In genomic region chr19:50500060-50500752, GRCh38 we compare ENCODE assay signal across 1 cellular context.
A peak's percentile ranks its signal among the peaks of the same experiment; 100 is the strongest.
TF ChIP-seq lines count a peak whose summit lies in the region.

No MANE protein-coding gene starts in this region.

TF ChIP-seq in HEK293, 187 proteins besides CTCF, POLR2A, EP300 and RAD21 (continued from another document and continues in another):
- TF ChIP-seq, protein P1, sequence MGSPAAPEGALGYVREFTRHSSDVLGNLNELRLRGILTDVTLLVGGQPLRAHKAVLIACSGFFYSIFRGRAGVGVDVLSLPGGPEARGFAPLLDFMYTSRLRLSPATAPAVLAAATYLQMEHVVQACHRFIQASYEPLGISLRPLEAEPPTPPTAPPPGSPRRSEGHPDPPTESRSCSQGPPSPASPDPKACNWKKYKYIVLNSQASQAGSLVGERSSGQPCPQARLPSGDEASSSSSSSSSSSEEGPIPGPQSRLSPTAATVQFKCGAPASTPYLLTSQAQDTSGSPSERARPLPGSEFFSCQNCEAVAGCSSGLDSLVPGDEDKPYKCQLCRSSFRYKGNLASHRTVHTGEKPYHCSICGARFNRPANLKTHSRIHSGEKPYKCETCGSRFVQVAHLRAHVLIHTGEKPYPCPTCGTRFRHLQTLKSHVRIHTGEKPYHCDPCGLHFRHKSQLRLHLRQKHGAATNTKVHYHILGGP (tag by site-specific recombination; IDR thresholded peaks at IDR 0.05), result no peak
- TF ChIP-seq ELK4 (IDR thresholded peaks at IDR 0.05; ENCODE audit: borderline replicate concordance, low read depth, low read length) (no peak), ZNF292 (tag by site-specific recombination; IDR thresholded peaks at IDR 0.05; ENCODE audit: borderline replicate concordance, low read depth) (no peak), KLF10 (tag by site-specific recombination; IDR thresholded peaks at IDR 0.05) (no peak), ZBTB17 (tag by site-specific recombination; IDR thresholded peaks at IDR 0.05) (no peak), ZNF266 (tag by site-specific recombination; IDR thresholded peaks at IDR 0.05; ENCODE audit: low read depth) (no peak), ZNF169 (tag by site-specific recombination; IDR thresholded peaks at IDR 0.05) (peak; percentile 96; the same call in 1 of the 2 replicates), ZNF501 (tag by site-specific recombination; IDR thresholded peaks at IDR 0.05) (no peak), ZNF174 (tag by site-specific recombination; IDR thresholded peaks at IDR 0.05) (no peak), ZNF549 (tag by site-specific recombination; IDR thresholded peaks at IDR 0.05) (no peak), ZNF776 (tag by site-specific recombination; IDR thresholded peaks at IDR 0.05; ENCODE audit: borderline replicate concordance) (no peak), ZBTB21 (tag by site-specific recombination; IDR thresholded peaks at IDR 0.05) (no peak), ZNF473 (tag by site-specific recombination; IDR thresholded peaks at IDR 0.05) (no peak), ZNF626 (tag by site-specific recombination; IDR thresholded peaks at IDR 0.05) (no peak), ZFP3 (tag by site-specific recombination; IDR thresholded peaks at IDR 0.05; ENCODE audit: low read depth) (no peak), SETDB1 (IDR thresholded peaks at IDR 0.05; ENCODE audit: insufficient read length, low read length) (no peak), ZNF394 (tag by site-specific recombination; IDR thresholded peaks at IDR 0.05; ENCODE audit: borderline replicate concordance) (no peak), ZNF777 (tag by site-specific recombination; IDR thresholded peaks at IDR 0.05; ENCODE audit: borderline replicate concordance) (no peak), ZNF16 (tag by site-specific recombination; IDR thresholded peaks at IDR 0.05; ENCODE audit: low read depth) (no peak), ZNF449 (tag by site-specific recombination; IDR thresholded peaks at IDR 0.05) (no peak), ZNF555 (tag by site-specific recombination; conservative IDR thresholded peaks at IDR 0.05) (no peak), YY1 (tag by site-specific recombination; IDR thresholded peaks at IDR 0.05) (no peak), KLF9 (tag by site-specific recombination; IDR thresholded peaks at IDR 0.05; ENCODE audit: low read depth) (no peak), SP7 (tag by site-specific recombination; IDR thresholded peaks at IDR 0.05) (no peak), MYNN (tag by site-specific recombination; IDR thresholded peaks at IDR 0.05; ENCODE audit: borderline replicate concordance) (no peak), KLF16 (tag by site-specific recombination; IDR thresholded peaks at IDR 0.05) (no peak), SALL2 (tag by site-specific recombination; IDR thresholded peaks at IDR 0.05; ENCODE audit: borderline replicate concordance) (no peak), ZNF830 (tag by site-specific recombination; IDR thresholded peaks at IDR 0.05; ENCODE audit: low read depth) (no peak), ZBTB6 (tag by site-specific recombination; IDR thresholded peaks at IDR 0.05) (no peak), ZNF311 (tag by site-specific recombination; IDR thresholded peaks at IDR 0.05; ENCODE audit: borderline replicate concordance) (no peak), ZNF843 (tag by site-specific recombination; IDR thresholded peaks at IDR 0.05) (no peak), GFI1B (tag by site-specific recombination; IDR thresholded peaks at IDR 0.05) (no peak), ZNF324 (tag by site-specific recombination; IDR thresholded peaks at IDR 0.05) (no peak), PRDM1 (tag by site-specific recombination; IDR thresholded peaks at IDR 0.05) (0 out of 2 replicates have a peak, but pooled peaks have one; percentile 5), ZNF76 (tag by site-specific recombination; IDR thresholded peaks at IDR 0.05; ENCODE audit: borderline replicate concordance, low read depth) (no peak), SCRT2 (tag by site-specific recombination; IDR thresholded peaks at IDR 0.05) (no peak), ZSCAN4 (tag by site-specific recombination; IDR thresholded peaks at IDR 0.05) (no peak), ZNF423 (tag by site-specific recombination; IDR thresholded peaks at IDR 0.05) (peak; percentile 81; the same call in 1 of the 2 replicates), ZFP37 (tag by site-specific recombination; IDR thresholded peaks at IDR 0.05) (0 out of 2 replicates have a peak, but pooled peaks have one; percentile 19), ZNF747 (tag by site-specific recombination; IDR thresholded peaks at IDR 0.05) (no peak), ZBTB8A (tag by site-specific recombination; IDR thresholded peaks at IDR 0.05) (no peak), ZNF623 (tag by site-specific recombination; IDR thresholded peaks at IDR 0.05) (no peak), ZNF23 (tag by site-specific recombination; IDR thresholded peaks at IDR 0.05; ENCODE audit: borderline replicate concordance) (no peak), ZNF600 (tag by site-specific recombination; IDR thresholded peaks at IDR 0.05) (no peak), ZFHX2 (tag by site-specific recombination; conservative IDR thresholded peaks at IDR 0.05) (peak; percentile 28; the same call in 1 of the 2 replicates), GLIS1 (tag by site-specific recombination; IDR thresholded peaks at IDR 0.05) (peak; percentile 84), ZNF155 (tag by site-specific recombination; IDR thresholded peaks at IDR 0.05) (no peak), ZNF121 (tag by site-specific recombination; IDR thresholded peaks at IDR 0.05) (no peak), ZSCAN16 (tag by site-specific recombination; IDR thresholded peaks at IDR 0.05) (no peak), ZNF391 (tag by site-specific recombination; IDR thresholded peaks at IDR 0.05; ENCODE audit: borderline replicate concordance, low read depth) (no peak), ZNF19 (tag by site-specific recombination; IDR thresholded peaks at IDR 0.05; ENCODE audit: low read depth) (no peak), ZNF2 (tag by site-specific recombination; IDR thresholded peaks at IDR 0.05) (no peak), ZFP41 (tag by site-specific recombination; IDR thresholded peaks at IDR 0.05; ENCODE audit: borderline replicate concordance) (no peak)
- TF ChIP-seq, protein P2, sequence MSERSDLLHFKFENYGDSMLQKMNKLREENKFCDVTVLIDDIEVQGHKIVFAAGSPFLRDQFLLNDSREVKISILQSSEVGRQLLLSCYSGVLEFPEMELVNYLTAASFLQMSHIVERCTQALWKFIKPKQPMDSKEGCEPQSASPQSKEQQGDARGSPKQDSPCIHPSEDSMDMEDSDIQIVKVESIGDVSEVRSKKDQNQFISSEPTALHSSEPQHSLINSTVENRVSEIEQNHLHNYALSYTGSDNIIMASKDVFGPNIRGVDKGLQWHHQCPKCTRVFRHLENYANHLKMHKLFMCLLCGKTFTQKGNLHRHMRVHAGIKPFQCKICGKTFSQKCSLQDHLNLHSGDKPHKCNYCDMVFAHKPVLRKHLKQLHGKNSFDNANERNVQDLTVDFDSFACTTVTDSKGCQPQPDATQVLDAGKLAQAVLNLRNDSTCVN (tag by site-specific recombination; optimal IDR thresholded peaks at IDR 0.05), result no peak
- TF ChIP-seq, protein P3, sequence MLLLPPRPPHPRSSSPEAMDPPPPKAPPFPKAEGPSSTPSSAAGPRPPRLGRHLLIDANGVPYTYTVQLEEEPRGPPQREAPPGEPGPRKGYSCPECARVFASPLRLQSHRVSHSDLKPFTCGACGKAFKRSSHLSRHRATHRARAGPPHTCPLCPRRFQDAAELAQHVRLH (tag by site-specific recombination; IDR thresholded peaks at IDR 0.05), result no peak
- TF ChIP-seq, protein P4, sequence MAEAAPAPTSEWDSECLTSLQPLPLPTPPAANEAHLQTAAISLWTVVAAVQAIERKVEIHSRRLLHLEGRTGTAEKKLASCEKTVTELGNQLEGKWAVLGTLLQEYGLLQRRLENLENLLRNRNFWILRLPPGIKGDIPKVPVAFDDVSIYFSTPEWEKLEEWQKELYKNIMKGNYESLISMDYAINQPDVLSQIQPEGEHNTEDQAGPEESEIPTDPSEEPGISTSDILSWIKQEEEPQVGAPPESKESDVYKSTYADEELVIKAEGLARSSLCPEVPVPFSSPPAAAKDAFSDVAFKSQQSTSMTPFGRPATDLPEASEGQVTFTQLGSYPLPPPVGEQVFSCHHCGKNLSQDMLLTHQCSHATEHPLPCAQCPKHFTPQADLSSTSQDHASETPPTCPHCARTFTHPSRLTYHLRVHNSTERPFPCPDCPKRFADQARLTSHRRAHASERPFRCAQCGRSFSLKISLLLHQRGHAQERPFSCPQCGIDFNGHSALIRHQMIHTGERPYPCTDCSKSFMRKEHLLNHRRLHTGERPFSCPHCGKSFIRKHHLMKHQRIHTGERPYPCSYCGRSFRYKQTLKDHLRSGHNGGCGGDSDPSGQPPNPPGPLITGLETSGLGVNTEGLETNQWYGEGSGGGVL (tag by site-specific recombination; IDR thresholded peaks at IDR 0.05), result no peak
- TF ChIP-seq, protein P5, sequence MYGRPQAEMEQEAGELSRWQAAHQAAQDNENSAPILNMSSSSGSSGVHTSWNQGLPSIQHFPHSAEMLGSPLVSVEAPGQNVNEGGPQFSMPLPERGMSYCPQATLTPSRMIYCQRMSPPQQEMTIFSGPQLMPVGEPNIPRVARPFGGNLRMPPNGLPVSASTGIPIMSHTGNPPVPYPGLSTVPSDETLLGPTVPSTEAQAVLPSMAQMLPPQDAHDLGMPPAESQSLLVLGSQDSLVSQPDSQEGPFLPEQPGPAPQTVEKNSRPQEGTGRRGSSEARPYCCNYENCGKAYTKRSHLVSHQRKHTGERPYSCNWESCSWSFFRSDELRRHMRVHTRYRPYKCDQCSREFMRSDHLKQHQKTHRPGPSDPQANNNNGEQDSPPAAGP (tag by site-specific recombination; IDR thresholded peaks at IDR 0.05), result no peak
- TF ChIP-seq, protein P6, sequence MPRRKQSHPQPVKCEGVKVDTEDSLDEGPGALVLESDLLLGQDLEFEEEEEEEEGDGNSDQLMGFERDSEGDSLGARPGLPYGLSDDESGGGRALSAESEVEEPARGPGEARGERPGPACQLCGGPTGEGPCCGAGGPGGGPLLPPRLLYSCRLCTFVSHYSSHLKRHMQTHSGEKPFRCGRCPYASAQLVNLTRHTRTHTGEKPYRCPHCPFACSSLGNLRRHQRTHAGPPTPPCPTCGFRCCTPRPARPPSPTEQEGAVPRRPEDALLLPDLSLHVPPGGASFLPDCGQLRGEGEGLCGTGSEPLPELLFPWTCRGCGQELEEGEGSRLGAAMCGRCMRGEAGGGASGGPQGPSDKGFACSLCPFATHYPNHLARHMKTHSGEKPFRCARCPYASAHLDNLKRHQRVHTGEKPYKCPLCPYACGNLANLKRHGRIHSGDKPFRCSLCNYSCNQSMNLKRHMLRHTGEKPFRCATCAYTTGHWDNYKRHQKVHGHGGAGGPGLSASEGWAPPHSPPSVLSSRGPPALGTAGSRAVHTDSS (tag by site-specific recombination; IDR thresholded peaks at IDR 0.05), result no peak
- TF ChIP-seq, protein P7, sequence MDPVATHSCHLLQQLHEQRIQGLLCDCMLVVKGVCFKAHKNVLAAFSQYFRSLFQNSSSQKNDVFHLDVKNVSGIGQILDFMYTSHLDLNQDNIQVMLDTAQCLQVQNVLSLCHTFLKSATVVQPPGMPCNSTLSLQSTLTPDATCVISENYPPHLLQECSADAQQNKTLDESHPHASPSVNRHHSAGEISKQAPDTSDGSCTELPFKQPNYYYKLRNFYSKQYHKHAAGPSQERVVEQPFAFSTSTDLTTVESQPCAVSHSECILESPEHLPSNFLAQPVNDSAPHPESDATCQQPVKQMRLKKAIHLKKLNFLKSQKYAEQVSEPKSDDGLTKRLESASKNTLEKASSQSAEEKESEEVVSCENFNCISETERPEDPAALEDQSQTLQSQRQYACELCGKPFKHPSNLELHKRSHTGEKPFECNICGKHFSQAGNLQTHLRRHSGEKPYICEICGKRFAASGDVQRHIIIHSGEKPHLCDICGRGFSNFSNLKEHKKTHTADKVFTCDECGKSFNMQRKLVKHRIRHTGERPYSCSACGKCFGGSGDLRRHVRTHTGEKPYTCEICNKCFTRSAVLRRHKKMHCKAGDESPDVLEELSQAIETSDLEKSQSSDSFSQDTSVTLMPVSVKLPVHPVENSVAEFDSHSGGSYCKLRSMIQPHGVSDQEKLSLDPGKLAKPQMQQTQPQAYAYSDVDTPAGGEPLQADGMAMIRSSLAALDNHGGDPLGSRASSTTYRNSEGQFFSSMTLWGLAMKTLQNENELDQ (tag by site-specific recombination; IDR thresholded peaks at IDR 0.05; ENCODE audit: low read depth), result no peak
